ENCODE assay signal across 8 cellular contexts in genomic region chr18:77133920-77134496, GRCh38. TPM values are rescaled to one million over a fixed set of nuclear protein-coding genes. Genes with fewer than 3 reads are reported as not detected.
A peak's percentile ranks its signal among the peaks of the same experiment; 100 is the strongest.
DNase-seq lines count a peak whose midpoint lies in the region; ATAC-seq and FAIRE-seq lines count a peak whose summit lies in the region.

No MANE protein-coding gene starts in this region.

- peaks cover 16% of the 10 kb centered on the region for H3K36me3 Mint-ChIP-seq in activated naive CD8-positive, alpha-beta T cell treated with anti-CD3 and anti-CD28 coated beads, Interleukin-2, amount 50 U/mL, for 24 hours (ENCODE audit: low read depth)
- no peaks in the 10 kb centered on the region for H3K36me3 Mint-ChIP-seq in naive B cell

- peak overlapping the region; percentile 60 for H3K27ac Mint-ChIP-seq in activated naive CD8-positive, alpha-beta T cell treated with anti-CD3 and anti-CD28 coated beads, Interleukin-2, amount 50 U/mL, for 24 hours
- H3K27ac Mint-ChIP-seq in naive B cell: peak overlapping the region; percentile 47 to 87 (median 81)

- no peaks in the 10 kb centered on the region for H3K27me3 Mint-ChIP-seq in activated naive CD8-positive, alpha-beta T cell treated with anti-CD3 and anti-CD28 coated beads, Interleukin-2, amount 50 U/mL, for 24 hours
- no peaks in the 10 kb centered on the region for H3K27me3 Mint-ChIP-seq in naive B cell

- H3K9me3 Mint-ChIP-seq in activated naive CD8-positive, alpha-beta T cell treated with anti-CD3 and anti-CD28 coated beads, Interleukin-2, amount 50 U/mL, for 24 hours: no peaks in the 10 kb centered on the region
- no peaks in the 10 kb centered on the region for H3K9me3 Mint-ChIP-seq in naive B cell

- DNase-seq in NCI-H2107 treated with DMSO at 0.1 percent for 48 hours (lab: John Stamatoyannopoulos, UW; ENCODE audit: unreplicated experiment): peak; percentile 22
- no peak for DNase-seq in NCI-H2107 (lab: John Stamatoyannopoulos, UW)
- DNase-seq in NCI-H146 (lab: John Stamatoyannopoulos, UW): peak; percentile 75
- DNase-seq in activated naive CD8-positive, alpha-beta T cell treated with anti-CD3 and anti-CD28 coated beads, Interleukin-2, amount 50 U/mL, for 24 hours: no peak
- DNase-seq in naive B cell: peak; percentile 16
- no peak for DNase-seq in NCI-H1436 (lab: John Stamatoyannopoulos, UW)
- DNase-seq in RCC 7860 (ENCODE audit: low spot score): no peak

- peak overlapping the region; percentile 69 for H3K4me3 Mint-ChIP-seq in activated naive CD8-positive, alpha-beta T cell treated with anti-CD3 and anti-CD28 coated beads, Interleukin-2, amount 50 U/mL, for 24 hours
- peak overlapping the region; percentile 75 to 93 (median 86) for H3K4me3 Mint-ChIP-seq in naive B cell

- ATAC-seq in activated naive CD8-positive, alpha-beta T cell treated with anti-CD3 and anti-CD28 coated beads, Interleukin-2, amount 50 U/mL, for 24 hours: no peak
- ATAC-seq in naive B cell (ENCODE audit: low read depth in 2 of 2) (peak in 1 of 2 donors; percentile 18), HG03439 (IDR thresholded peaks at IDR 0.05; ENCODE audit: unreplicated experiment) (no peak)

- peaks cover 41% of the 10 kb centered on the region for H3K4me1 Mint-ChIP-seq in activated naive CD8-positive, alpha-beta T cell treated with anti-CD3 and anti-CD28 coated beads, Interleukin-2, amount 50 U/mL, for 24 hours
- peaks cover 33 to 41% (median 38%) of the 10 kb centered on the region in 3 donors for H3K4me1 Mint-ChIP-seq in naive B cell

- no peak for FAIRE-seq in RCC 7860 (lab: Jason Lieb, UNC)

RNA-seq across cellular contexts. Expression of gene MBP, which starts 1.4 kb away (rescaled TPM):
- 10 to 100 TPM; 35.4 to 69.2 (median 66.6) TPM for polyA plus RNA-seq in naive B cell (ENCODE audit: low read depth in 6 of 6)

Comparison
In these comparisons a context has a peak if more than half of its experiments do, and no peak if none do; other contexts are left out.
1. DNase-seq: peak in NCI-H2107 treated with DMSO at 0.1 percent for 48 hours (single experiment), NCI-H146 (single experiment) and naive B cell (single experiment); none in NCI-H2107 (single experiment), activated naive CD8-positive, alpha-beta T cell treated with anti-CD3 and anti-CD28 coated beads, Interleukin-2, amount 50 U/mL, for 24 hours (single experiment), NCI-H1436 (single experiment) and RCC 7860 (single experiment).